ENCODE assay signal across 8 cellular contexts in the genomic region with DNA sequence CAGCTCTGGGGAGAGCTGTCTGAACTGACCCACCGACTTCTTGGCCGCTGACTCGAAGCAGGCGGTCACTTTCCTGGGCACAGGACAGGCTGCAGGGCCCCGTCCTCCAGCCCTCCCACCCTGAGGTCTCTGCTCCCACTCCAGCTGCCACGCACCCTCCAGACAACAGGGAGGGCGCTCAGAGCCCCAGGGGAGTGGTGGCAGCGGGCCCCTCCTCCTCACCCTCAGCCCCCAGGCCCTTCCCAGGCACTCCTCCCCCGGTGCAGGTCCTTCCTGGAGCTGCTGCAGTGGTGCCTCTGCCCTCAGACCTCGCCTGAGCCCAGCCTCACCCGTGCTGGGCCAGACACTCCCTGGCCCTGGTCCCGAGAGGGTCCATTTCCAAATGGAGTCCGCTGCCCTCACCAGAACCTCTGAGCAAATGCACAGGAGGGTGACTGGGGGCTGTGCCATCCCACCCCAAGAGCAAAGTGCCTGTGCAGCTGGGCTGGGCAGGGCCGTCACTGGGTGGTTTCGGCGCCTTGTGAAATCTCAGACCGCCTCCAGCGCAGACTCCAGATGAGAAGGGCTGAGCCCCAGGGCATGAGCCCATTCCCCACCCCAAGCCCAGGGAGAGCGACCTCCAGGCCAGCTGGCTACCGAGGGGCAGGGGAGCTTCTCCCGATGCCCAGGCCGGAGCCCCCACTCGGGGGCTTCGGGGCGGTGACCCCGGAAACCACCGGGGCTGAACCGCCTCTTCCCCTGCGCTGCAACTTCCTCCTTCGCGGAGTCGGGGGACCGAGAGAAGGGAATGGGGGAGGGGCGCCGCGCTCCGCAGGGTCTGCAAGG. TPM values are rescaled to one million over a fixed set of nuclear protein-coding genes. Genes with fewer than 3 reads are reported as not detected.
DNase-seq lines count a peak whose midpoint lies in the region; ATAC-seq and TF ChIP-seq lines count a peak whose summit lies in the region.

No MANE protein-coding gene starts in this region.

- DNase-seq in CD4-positive, alpha-beta memory T cell, result peak; percentile 42 to 62 (median 49)
- DNase-seq in activated T-helper 1 cell treated with anti-CD3 and anti-CD28 coated beads, Interleukin-12 subunit alpha, Interleukin-12 subunit beta, Interleukin-2, Interleukin-4 antibody, amounts not matched to agents 30 ng/mL and 10 ng/mL and 1 ng/mL, durations not matched to agents 14 hours and 24 hours and 36 hours (ENCODE audit: low spot score), result peak; percentile 41
- DNase-seq in right atrium auricular region (ENCODE audit: low spot score), result peak; percentile 73
- DNase-seq in gastrocnemius medialis, result no peak
- DNase-seq in SHP77 treated with DMSO at 0.1 percent for 48 hours (lab: John Stamatoyannopoulos, UW), result no peak

- TF ChIP-seq CTCF in right atrium auricular region (IDR thresholded peaks at IDR 0.05) (no peak), gastrocnemius medialis (IDR thresholded peaks at IDR 0.05 in 4 of 5, conservative IDR thresholded peaks at IDR 0.05 in 1 of 5) (no peak)

- H3K36me3 ChIP-seq in CD4-positive, alpha-beta memory T cell (ENCODE audit: insufficient read depth, low read length), result peaks cover 4% of the 10 kb centered on the region
- no peaks in the 10 kb centered on the region for H3K36me3 ChIP-seq in right atrium auricular region
- peaks cover 0 to 18% of the 10 kb centered on the region in 2 donors for H3K36me3 ChIP-seq in gastrocnemius medialis

- H3K36me3 Mint-ChIP-seq in CD4-positive, alpha-beta memory T cell, result peaks cover 7 to 19% of the 10 kb centered on the region in 2 donors
- peaks cover 2% of the 10 kb centered on the region for H3K36me3 Mint-ChIP-seq in IgD-negative memory B cell
- peaks cover 15% of the 10 kb centered on the region for H3K36me3 Mint-ChIP-seq in activated T-helper 1 cell treated with anti-CD3 and anti-CD28 coated beads, Interleukin-12 subunit alpha, Interleukin-12 subunit beta, Interleukin-2, Interleukin-4 antibody, amounts not matched to agents 30 ng/mL and 10 ng/mL and 1 ng/mL, durations not matched to agents 14 hours and 24 hours and 36 hours (ENCODE audit: low read depth)

- no peaks in the 10 kb centered on the region for H3K9me3 Mint-ChIP-seq in CD4-positive, alpha-beta memory T cell
- H3K9me3 Mint-ChIP-seq in IgD-negative memory B cell, result no peaks in the 10 kb centered on the region
- H3K9me3 Mint-ChIP-seq in activated T-helper 1 cell treated with anti-CD3 and anti-CD28 coated beads, Interleukin-12 subunit alpha, Interleukin-12 subunit beta, Interleukin-2, Interleukin-4 antibody, amounts not matched to agents 30 ng/mL and 10 ng/mL and 1 ng/mL, durations not matched to agents 14 hours and 24 hours and 36 hours, result no peaks in the 10 kb centered on the region

- H3K4me3 ChIP-seq in CD4-positive, alpha-beta memory T cell (ENCODE audit: low read length in 2 of 2), result peak overlapping the region; percentile 76 to 91
- H3K4me3 ChIP-seq in right atrium auricular region, result peak overlapping the region; percentile 70 to 75
- peak overlapping the region; percentile 50 to 64 (median 61) for H3K4me3 ChIP-seq in gastrocnemius medialis

- peaks cover 28% of the 10 kb centered on the region for H3K4me1 ChIP-seq in CD4-positive, alpha-beta memory T cell (ENCODE audit: insufficient read depth, low read length)
- H3K4me1 ChIP-seq in right atrium auricular region (peaks cover 0 to 29% of the 10 kb centered on the region in 2 donors), gastrocnemius medialis (peaks cover 8 to 9% of the 10 kb centered on the region in 2 donors)

- H3K4me1 Mint-ChIP-seq in CD4-positive, alpha-beta memory T cell, result peaks cover 7 to 26% (median 13%) of the 10 kb centered on the region in 4 donors
- peaks cover 8 to 15% (median 13%) of the 10 kb centered on the region in 3 donors for H3K4me1 Mint-ChIP-seq in IgD-negative memory B cell
- peaks cover 13% of the 10 kb centered on the region for H3K4me1 Mint-ChIP-seq in activated T-helper 1 cell treated with anti-CD3 and anti-CD28 coated beads, Interleukin-12 subunit alpha, Interleukin-12 subunit beta, Interleukin-2, Interleukin-4 antibody, amounts not matched to agents 30 ng/mL and 10 ng/mL and 1 ng/mL, durations not matched to agents 14 hours and 24 hours and 36 hours (ENCODE audit: low read depth)

- POLR2A ChIA-PET in CD4-positive, alpha-beta memory T cell (lab: Charles Lee; ENCODE audit: partially characterized antibody), result interaction anchor here (0.7 to 6.1 kb wide), 16 partner anchors 10 to 160 kb away, joined by 3 to 66 read pairs (median 6); a partner anchor contains a TSS

- H3K27ac Mint-ChIP-seq in CD4-positive, alpha-beta memory T cell, result peak overlapping the region; percentile 87 to 96 (median 91)
- H3K27ac Mint-ChIP-seq in IgD-negative memory B cell, result peak overlapping the region; percentile 98 to 99 (median 99)
- H3K27ac Mint-ChIP-seq in activated T-helper 1 cell treated with anti-CD3 and anti-CD28 coated beads, Interleukin-12 subunit alpha, Interleukin-12 subunit beta, Interleukin-2, Interleukin-4 antibody, amounts not matched to agents 30 ng/mL and 10 ng/mL and 1 ng/mL, durations not matched to agents 14 hours and 24 hours and 36 hours, result peak overlapping the region; percentile 87

- ATAC-seq in GM21381 (IDR thresholded peaks at IDR 0.05; ENCODE audit: unreplicated experiment), result peak; percentile 16
- peak in 1 of 2 donors; percentile 25 for ATAC-seq in gastrocnemius medialis
- ATAC-seq in HG03196 (IDR thresholded peaks at IDR 0.05; ENCODE audit: unreplicated experiment), result no peak

- no peaks in the 10 kb centered on the region for H3K9me3 ChIP-seq in CD4-positive, alpha-beta memory T cell (ENCODE audit: control insufficient read depth in 1 of 2, low read length in 2 of 2)
- H3K9me3 ChIP-seq in right atrium auricular region (no peaks in the 10 kb centered on the region), gastrocnemius medialis (no peaks in the 10 kb centered on the region)

- no peaks in the 10 kb centered on the region for H3K27me3 ChIP-seq in CD4-positive, alpha-beta memory T cell (ENCODE audit: insufficient read depth, low read length)
- H3K27me3 ChIP-seq in right atrium auricular region (no peaks in the 10 kb centered on the region), gastrocnemius medialis (no peaks in the 10 kb centered on the region)

- CTCF ChIA-PET in CD4-positive, alpha-beta memory T cell (lab: Charles Lee; ENCODE audit: partially characterized antibody), result interaction anchor here (0.7 to 1.0 kb wide), 3 partner anchors 17 to 35 kb away, joined by 3 read pairs; no protein-coding TSS in a partner anchor

- TF ChIP-seq POLR2A in gastrocnemius medialis (IDR thresholded peaks at IDR 0.05), result no peak

- H3K27me3 Mint-ChIP-seq in CD4-positive, alpha-beta memory T cell, result no peaks in the 10 kb centered on the region
- no peaks in the 10 kb centered on the region for H3K27me3 Mint-ChIP-seq in IgD-negative memory B cell
- H3K27me3 Mint-ChIP-seq in activated T-helper 1 cell treated with anti-CD3 and anti-CD28 coated beads, Interleukin-12 subunit alpha, Interleukin-12 subunit beta, Interleukin-2, Interleukin-4 antibody, amounts not matched to agents 30 ng/mL and 10 ng/mL and 1 ng/mL, durations not matched to agents 14 hours and 24 hours and 36 hours (ENCODE audit: insufficient read depth), result no peaks in the 10 kb centered on the region

- in situ Hi-C loops in gastrocnemius medialis (cut with MboI; ENCODE audit: low sequenced_read_pairs in 4 of 4), result no loop called here

- H3K4me3 Mint-ChIP-seq in CD4-positive, alpha-beta memory T cell, result peak overlapping the region; percentile 89 to 93 (median 91)
- peak overlapping the region; percentile 94 to 99 (median 97) for H3K4me3 Mint-ChIP-seq in IgD-negative memory B cell
- peak overlapping the region; percentile 88 for H3K4me3 Mint-ChIP-seq in activated T-helper 1 cell treated with anti-CD3 and anti-CD28 coated beads, Interleukin-12 subunit alpha, Interleukin-12 subunit beta, Interleukin-2, Interleukin-4 antibody, amounts not matched to agents 30 ng/mL and 10 ng/mL and 1 ng/mL, durations not matched to agents 14 hours and 24 hours and 36 hours

- peak overlapping the region; percentile 91 for H3K27ac ChIP-seq in CD4-positive, alpha-beta memory T cell (ENCODE audit: low read depth, low read length)
- peak overlapping the region; percentile 61 to 75 for H3K27ac ChIP-seq in right atrium auricular region
- peak overlapping the region; percentile 38 to 64 (median 58) for H3K27ac ChIP-seq in gastrocnemius medialis

- intact Hi-C loops in CD4-positive, alpha-beta memory T cell (cut with micrococcal nuclease), result loop anchor here (2.0 kb wide), 1 partner anchor 15 kb away; no protein-coding TSS in a partner anchor
- intact Hi-C loops in activated T-helper 1 cell treated with anti-CD3 and anti-CD28 coated beads, Interleukin-12 subunit alpha, Interleukin-12 subunit beta, Interleukin-2, Interleukin-4 antibody, amounts not matched to agents 30 ng/mL and 10 ng/mL and 1 ng/mL, durations not matched to agents 14 hours and 24 hours and 36 hours (cut with micrococcal nuclease), result loop anchor here (2.0 kb wide), 1 partner anchor 53 kb away; no protein-coding TSS in a partner anchor
- intact Hi-C loops in gastrocnemius medialis (cut with DNase I; ENCODE audit: low total_unique reads), result no loop called here

RNA-seq across cellular contexts. Expression of a gene that starts 0.7 kb away (rescaled TPM):
- 100 to 1,000 TPM; 383 to 386 TPM for total RNA-seq in CD4-positive, alpha-beta memory T cell
- polyA plus RNA-seq in CD4-positive, alpha-beta memory T cell, result 1,000 to 10,000 TPM in 1 of 2 donors, 100 to 1,000 TPM in 1; 689 to 1,286 TPM
- 1,890 TPM for polyA plus RNA-seq in IgD-negative memory B cell
- 218 and 219 TPM in 2 replicates for total RNA-seq in activated T-helper 1 cell treated with anti-CD3 and anti-CD28 coated beads, Interleukin-12 subunit alpha, Interleukin-12 subunit beta, Interleukin-2, Interleukin-4 antibody, amounts not matched to agents 30 ng/mL and 10 ng/mL and 1 ng/mL, durations not matched to agents 14 hours and 24 hours and 36 hours
- total RNA-seq in right atrium auricular region (100 to 1,000 TPM in 1 of 2 donors, 10 to 100 TPM in 1; 82.0 to 132 TPM), gastrocnemius medialis (10 to 100 TPM in 3 of 4 donors, 1 to 10 TPM in 1; 5.1 to 33.2 (median 28.7) TPM)

RNA-seq across cellular contexts. Expression of a gene that starts 11.8 kb away (rescaled TPM):
- under 1 TPM in 1 of 2 experiments, not detected in 1; 0.44 TPM for total RNA-seq in CD4-positive, alpha-beta memory T cell
- not detected for polyA plus RNA-seq in CD4-positive, alpha-beta memory T cell
- not detected for polyA plus RNA-seq in IgD-negative memory B cell
- total RNA-seq in activated T-helper 1 cell treated with anti-CD3 and anti-CD28 coated beads, Interleukin-12 subunit alpha, Interleukin-12 subunit beta, Interleukin-2, Interleukin-4 antibody, amounts not matched to agents 30 ng/mL and 10 ng/mL and 1 ng/mL, durations not matched to agents 14 hours and 24 hours and 36 hours, result not detected in 2 replicates
- not detected for total RNA-seq in right atrium auricular region
- total RNA-seq in gastrocnemius medialis, result not detected

RNA-seq across cellular contexts. Expression of a gene that starts 12.8 kb away (rescaled TPM):
- total RNA-seq in CD4-positive, alpha-beta memory T cell, result 10 to 100 TPM; 49.2 to 57.0 TPM
- polyA plus RNA-seq in CD4-positive, alpha-beta memory T cell, result 10 to 100 TPM; 15.6 to 22.7 TPM
- polyA plus RNA-seq in IgD-negative memory B cell, result 26.0 TPM
- 88.8 and 90.0 TPM in 2 replicates for total RNA-seq in activated T-helper 1 cell treated with anti-CD3 and anti-CD28 coated beads, Interleukin-12 subunit alpha, Interleukin-12 subunit beta, Interleukin-2, Interleukin-4 antibody, amounts not matched to agents 30 ng/mL and 10 ng/mL and 1 ng/mL, durations not matched to agents 14 hours and 24 hours and 36 hours
- 10 to 100 TPM; 21.5 to 23.1 TPM for total RNA-seq in right atrium auricular region
- 10 to 100 TPM in 3 of 4 donors, 1 to 10 TPM in 1; 9.0 to 16.3 (median 13.4) TPM for total RNA-seq in gastrocnemius medialis

RNA-seq across cellular contexts. Expression of a gene that starts 36.2 kb away (rescaled TPM):
- 10 to 100 TPM; 14.0 to 15.7 TPM for total RNA-seq in CD4-positive, alpha-beta memory T cell
- 10 to 100 TPM; 11.6 to 22.9 TPM for polyA plus RNA-seq in CD4-positive, alpha-beta memory T cell
- 12.3 TPM for polyA plus RNA-seq in IgD-negative memory B cell
- total RNA-seq in activated T-helper 1 cell treated with anti-CD3 and anti-CD28 coated beads, Interleukin-12 subunit alpha, Interleukin-12 subunit beta, Interleukin-2, Interleukin-4 antibody, amounts not matched to agents 30 ng/mL and 10 ng/mL and 1 ng/mL, durations not matched to agents 14 hours and 24 hours and 36 hours, result 1.8 and 2.4 TPM in 2 replicates
- total RNA-seq in right atrium auricular region, result 1 to 10 TPM; 1.0 to 1.6 TPM
- 1 to 10 TPM; 1.2 to 2.2 (median 1.6) TPM for total RNA-seq in gastrocnemius medialis

RNA-seq across cellular contexts. Expression of a gene that starts 56.1 kb away (rescaled TPM):
- 100 to 1,000 TPM; 129 to 137 TPM for total RNA-seq in CD4-positive, alpha-beta memory T cell
- 10 to 100 TPM; 90.5 to 92.9 TPM for polyA plus RNA-seq in CD4-positive, alpha-beta memory T cell
- 33.9 TPM for polyA plus RNA-seq in IgD-negative memory B cell
- total RNA-seq in activated T-helper 1 cell treated with anti-CD3 and anti-CD28 coated beads, Interleukin-12 subunit alpha, Interleukin-12 subunit beta, Interleukin-2, Interleukin-4 antibody, amounts not matched to agents 30 ng/mL and 10 ng/mL and 1 ng/mL, durations not matched to agents 14 hours and 24 hours and 36 hours, result 42.4 and 45.0 TPM in 2 replicates
- total RNA-seq in right atrium auricular region (10 to 100 TPM; 16.9 to 19.4 TPM), gastrocnemius medialis (10 to 100 TPM; 22.9 to 32.5 (median 26.1) TPM)

Comparison
In these comparisons a context has a peak if more than half of its experiments do, and no peak if none do; other contexts are left out.
1. DNase-seq: peak in CD4-positive, alpha-beta memory T cell (5 of 5), activated T-helper 1 cell treated with anti-CD3 and anti-CD28 coated beads, Interleukin-12 subunit alpha, Interleukin-12 subunit beta, Interleukin-2, Interleukin-4 antibody, amounts not matched to agents 30 ng/mL and 10 ng/mL and 1 ng/mL, durations not matched to agents 14 hours and 24 hours and 36 hours (single experiment) and right atrium auricular region (single experiment); none in gastrocnemius medialis (0 of 2) and SHP77 treated with DMSO at 0.1 percent for 48 hours (single experiment).
2. Peak in every context shown above with its lines, with median percentiles within 50 percentile points of each other: H3K27ac ChIP-seq, H3K4me3 ChIP-seq, H3K27ac Mint-ChIP-seq and H3K4me3 Mint-ChIP-seq.